Comparison of ENCODE assay signal across 8 cellular contexts in genomic region chr13:108915095-108915633, GRCh38.
DNase-seq lines count a peak whose midpoint lies in the region; ATAC-seq lines count a peak whose summit lies in the region.

No MANE protein-coding gene starts in this region.

- peaks cover 13 to 15% of the 10 kb centered on the region in 2 donors for H3K4me1 ChIP-seq in muscle layer of duodenum (ENCODE audit: control insufficient read depth in 1 of 2, insufficient read depth in 2 of 2, low read length in 2 of 2)

- H3K9me3 ChIP-seq in muscle layer of duodenum (ENCODE audit: control insufficient read depth in 1 of 2, low read length in 2 of 2) = no peaks in the 10 kb centered on the region

- ATAC-seq in GM21367 (IDR thresholded peaks at IDR 0.05; ENCODE audit: unreplicated experiment) = peak; percentile 24
- ATAC-seq in GM21619 (IDR thresholded peaks at IDR 0.05; ENCODE audit: unreplicated experiment) = no peak

- peak overlapping the region; percentile 94 for H3K27ac ChIP-seq in muscle layer of duodenum (ENCODE audit: low read length)

- H3K4me3 ChIP-seq in muscle layer of duodenum (ENCODE audit: low read depth in 1 of 2, low read length in 2 of 2) = peak overlapping the region; percentile 20 to 53

- DNase-seq in DMS 273 treated with DMSO at 0.1 percent for 48 hours (lab: John Stamatoyannopoulos, UW) = peak; percentile 1
- peak; percentile 10 for DNase-seq in NCI-H82 treated with DMSO at 0.1 percent for 48 hours (lab: John Stamatoyannopoulos, UW; ENCODE audit: unreplicated experiment)
- DNase-seq in dedifferentiated amniotic fluid mesenchymal stem cell (ENCODE audit: extremely low spot score) = peak; percentile 55
- DNase-seq in C1 segment of cervical spinal cord (lab: John Stamatoyannopoulos, UW) = no peak
- DNase-seq in activated CD4-positive, CD25-positive, alpha-beta regulatory T cell (lab: John Stamatoyannopoulos, UW) = no peak

- H3K27me3 ChIP-seq in muscle layer of duodenum (ENCODE audit: low read depth, low read length) = no peaks in the 10 kb centered on the region

- H3K36me3 ChIP-seq in muscle layer of duodenum (ENCODE audit: control insufficient read depth in 1 of 2, insufficient read depth in 2 of 2, low read length in 2 of 2) = no peaks in the 10 kb centered on the region

Comparison
In these comparisons a context has a peak if more than half of its experiments do, and no peak if none do; other contexts are left out.
1. DNase-seq: peak in DMS 273 treated with DMSO at 0.1 percent for 48 hours (single experiment), NCI-H82 treated with DMSO at 0.1 percent for 48 hours (single experiment) and dedifferentiated amniotic fluid mesenchymal stem cell (single experiment); none in C1 segment of cervical spinal cord (0 of 14) and activated CD4-positive, CD25-positive, alpha-beta regulatory T cell (0 of 4).